ENCODE assay signal across 8 cellular contexts in the genomic region with DNA sequence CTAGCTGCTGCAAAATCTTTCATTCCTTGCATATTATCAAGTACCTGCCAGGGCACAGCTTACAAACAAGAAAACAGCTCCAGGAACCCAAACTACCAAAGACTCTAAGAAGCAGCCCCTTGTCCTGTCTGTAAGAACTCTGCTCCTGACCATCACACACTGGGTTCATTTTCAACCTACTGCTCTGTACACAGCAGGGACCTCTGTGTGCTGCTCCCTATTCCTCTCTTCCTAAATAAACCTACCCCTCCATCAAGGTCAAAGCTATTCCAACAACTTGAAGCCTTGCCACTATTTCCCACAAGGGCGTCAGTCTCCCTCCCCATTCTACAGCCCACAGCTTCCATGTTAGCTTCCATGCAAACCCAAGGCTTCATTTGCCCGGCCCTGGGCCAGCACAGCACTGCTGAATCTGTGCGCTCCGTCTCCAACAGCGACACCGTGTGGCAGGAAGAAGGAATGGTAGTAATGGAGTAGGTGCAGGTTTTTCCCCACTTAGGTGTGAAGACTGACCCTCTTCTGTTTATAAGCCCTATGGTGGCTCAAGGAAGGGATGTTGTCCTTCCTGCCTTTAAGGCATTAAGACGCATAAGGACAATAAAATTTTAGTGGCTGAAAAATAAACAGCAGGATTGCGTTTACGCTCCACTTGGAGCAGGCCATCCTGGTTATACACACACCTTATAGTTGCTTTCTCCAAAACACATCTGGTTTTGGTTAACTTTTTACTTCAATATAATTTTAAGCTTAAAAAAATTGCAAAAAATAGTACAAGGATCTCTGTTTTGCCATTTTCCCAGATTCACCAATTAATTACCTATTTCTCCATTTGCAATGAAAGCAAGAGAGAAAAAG.
A peak's percentile ranks its signal among the peaks of the same experiment; 100 is the strongest.
DNase-seq lines count a peak whose midpoint lies in the region; ATAC-seq and TF ChIP-seq lines count a peak whose summit lies in the region.

No MANE protein-coding gene starts in this region.

- no peak overlapping the region for H3K4me3 ChIP-seq in SJCRH30
- no peak overlapping the region for H3K4me3 ChIP-seq in lung
- no peak overlapping the region for H3K4me3 ChIP-seq in upper lobe of left lung

- WGBS in lung, 2 donors = 40% methylated on average over 9 of the region's 9 CpGs
- 41 to 43% methylated on average over 9 of the region's 9 CpGs for WGBS in upper lobe of left lung, 2 donors

- DNase-seq in activated naive CD4-positive, alpha-beta T cell treated with Interleukin-2 at 50 U/mL for 16 hours = peak; percentile 4
- no peak for DNase-seq in activated naive CD4-positive, alpha-beta T cell treated with anti-CD3 and anti-CD28 coated beads, Interleukin-2, amount 50 U/mL, for 16 hours
- DNase-seq in HUDEP-2 (lab: John Stamatoyannopoulos, UW; ENCODE audit: unreplicated experiment in 76 of 76) (peak in 60 of 76 experiments; percentile 3 to 73 (median 36)), SJCRH30 (peak; percentile 38 to 58), dermis microvascular lymphatic vessel endothelial cell (ENCODE audit: low read depth in 2 of 2) (peak; percentile 45 to 70), lung (ENCODE audit: low spot score) (peak; percentile 63), upper lobe of left lung (peak in 1 of 2 donors; percentile 75)

- no peaks in the 10 kb centered on the region for H3K27me3 ChIP-seq in SJCRH30
- no peaks in the 10 kb centered on the region for H3K27me3 ChIP-seq in lung (ENCODE audit: control insufficient read depth, insufficient read depth)
- no peaks in the 10 kb centered on the region for H3K27me3 ChIP-seq in upper lobe of left lung

- TF ChIP-seq CTCF in lung (IDR thresholded peaks at IDR 0.05; ENCODE audit: control extremely low read depth, extremely low read depth) (peak; percentile 50), upper lobe of left lung (IDR thresholded peaks at IDR 0.05) (peak; percentile 58 to 84 (median 79))

- ATAC-seq in lung (ENCODE audit: insufficient read depth, low FRiP score) (peak; percentile 93), upper lobe of left lung (ENCODE audit: low FRiP score in 2 of 2) (peak; percentile 84 to 91), HG03108 (IDR thresholded peaks at IDR 0.05; ENCODE audit: unreplicated experiment) (no peak)

- H3K4me1 ChIP-seq in SJCRH30 = peaks cover 38% of the 10 kb centered on the region
- peaks cover 0 to 1% of the 10 kb centered on the region in 2 donors for H3K4me1 ChIP-seq in lung (ENCODE audit: control insufficient read depth in 2 of 2, insufficient read depth in 2 of 2, low read length in 2 of 2)
- peaks cover 0 to 6% (median 0%) of the 10 kb centered on the region in 4 donors for H3K4me1 ChIP-seq in upper lobe of left lung

- TF ChIP-seq POLR2A in upper lobe of left lung (IDR thresholded peaks at IDR 0.05) = no peak

- H3K36me3 ChIP-seq in SJCRH30 (no peaks in the 10 kb centered on the region), lung (ENCODE audit: control insufficient read depth in 2 of 2, insufficient read depth in 2 of 2, low read length in 2 of 2) (no peaks in the 10 kb centered on the region), upper lobe of left lung (no peaks in the 10 kb centered on the region)

- H3K9me3 ChIP-seq in SJCRH30 (replicated peaks) = no peaks in the 10 kb centered on the region
- peaks cover 0 to 10% of the 10 kb centered on the region in 2 donors for H3K9me3 ChIP-seq in lung (ENCODE audit: control insufficient read depth in 2 of 2, insufficient read depth in 1 of 2, low read length in 1 of 2)
- H3K9me3 ChIP-seq in upper lobe of left lung = peaks cover 0 to 5% (median 2%) of the 10 kb centered on the region in 4 donors

- no peak for TF ChIP-seq EP300 in upper lobe of left lung (IDR thresholded peaks at IDR 0.05)

- H3K27ac ChIP-seq in SJCRH30 = peak overlapping the region; percentile 89
- H3K27ac ChIP-seq in lung (ENCODE audit: low read depth in 1 of 2, low read length in 1 of 2) = no peak overlapping the region
- H3K27ac ChIP-seq in upper lobe of left lung = no peak overlapping the region
